ENCODE assay signal across 31 cellular contexts in the genomic region with DNA sequence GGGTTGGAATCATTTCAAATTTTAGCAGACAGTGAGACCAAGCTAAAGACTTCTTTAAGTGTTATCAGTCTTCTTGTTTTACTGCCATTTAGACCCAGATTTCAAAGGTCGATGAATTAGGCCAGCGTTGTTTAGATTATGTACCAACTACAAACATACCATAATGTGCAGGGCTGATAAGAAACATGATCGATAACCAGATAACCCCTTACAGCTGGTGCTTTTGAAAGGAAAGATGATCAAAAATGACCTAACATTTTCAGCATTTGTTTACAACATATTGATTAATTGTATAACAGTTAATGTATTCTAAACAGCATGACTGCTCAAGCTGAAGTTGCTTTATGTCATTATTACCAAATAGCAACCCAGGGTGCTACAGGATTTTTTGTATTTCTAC.
"Had no signal": no experiment of that assay in that cellular context is flagged by ENCODE, and none has a peak within 500 bp of the region (broad histone marks: within the 10 kb centered on the region; RNA-seq: fewer than 3 reads in every experiment).

No MANE protein-coding gene starts in this region.

- ATAC-seq: left colon; left lung; natural killer cell; right cardiac atrium; sciatic nerve; stimulated activated naive B cell treated with anti-CD40 and anti-IgM and Interleukin-4, amounts not matched to agents 10 μg/mL and 1 μg/mL and 100 μg/mL, for 72 hours; stimulated activated naive CD8-positive, alpha-beta T cell treated with anti-CD3 and anti-CD28 coated beads, Interleukin-15, Interleukin-2, amounts not matched to agents 100 U/mL and 50 U/mL, for 24 hours had no signal

- H3K9ac ChIP-seq: neural progenitor cell had no signal

- FAIRE-seq: islet of Langerhans, kidney had no signal

- H3K9me3 ChIP-seq: left lung, neutrophil, ovary, prostate gland, stomach, testis, thyroid gland, transverse colon, upper lobe of left lung, vagina had no signal

- DNase-seq: hypothalamus; immature natural killer cell; kidney; left colon; left lung; mesendoderm; naive B cell; natural killer cell; nephron progenitor cell; occipital lobe; ovary; retina; right cardiac atrium; stimulated activated CD4-positive, alpha-beta T cell treated with anti-CD3 and anti-CD28 coated beads, Interleukin-1b, Interleukin-23, amount 100 ng/mL, for 48 hours; stimulated activated CD4-positive, alpha-beta T cell treated with anti-CD3 and anti-CD28 coated beads, Interleukin-2, amount 100 ng/mL, for 48 hours; stimulated activated CD4-positive, alpha-beta T cell treated with anti-CD3 and anti-CD28 coated beads, Interleukin-4, amount 100 ng/mL, for 4 hours; stimulated activated naive B cell treated with anti-CD40 and anti-IgM and Interleukin-4, amounts not matched to agents 10 μg/mL and 1 μg/mL and 100 μg/mL, for 72 hours; stimulated activated naive CD8-positive, alpha-beta T cell treated with anti-CD3 and anti-CD28 coated beads, Interleukin-15, Interleukin-2, amounts not matched to agents 100 U/mL and 50 U/mL, for 24 hours; stomach; testis; thyroid gland; transverse colon; upper lobe of left lung had no signal

- H3K4me2 ChIP-seq: neural progenitor cell had no signal

- H3K27ac ChIP-seq: left lung, neural progenitor cell, neutrophil, ovary, prostate gland, skin epidermis, stomach, testis, thyroid gland, transverse colon, upper lobe of left lung, vagina had no signal

- H3K4me1 ChIP-seq: left lung, neural progenitor cell, prostate gland, stomach, testis, thyroid gland, transverse colon, upper lobe of left lung, vagina had no signal

- H3K4me3 ChIP-seq: left lung, lung, neural progenitor cell, ovary, prostate gland, skin epidermis, stomach, testis, thyroid gland, transverse colon, upper lobe of left lung, vagina had no signal

- H3K27me3 ChIP-seq: left lung, neural progenitor cell, neutrophil, ovary, stomach, testis, thyroid gland, transverse colon, upper lobe of left lung, vagina had no signal

- H3K36me3 ChIP-seq: left lung, neural progenitor cell, neutrophil, ovary, prostate gland, stomach, thyroid gland, transverse colon, upper lobe of left lung, vagina had no signal

- H2AFZ ChIP-seq: neural progenitor cell had no signal
